In genomic region chr19:51550848-51551672, GRCh38 we compare ENCODE assay signal across 19 cellular contexts. TPM values are rescaled to one million over a fixed set of nuclear protein-coding genes. Genes with fewer than 3 reads are reported as not detected.
DNase-seq lines count a peak whose midpoint lies in the region; ATAC-seq, FAIRE-seq and TF ChIP-seq lines count a peak whose summit lies in the region.
"Had no signal": no experiment of that assay in that cellular context is flagged by ENCODE, and none has a peak within 500 bp of the region (broad histone marks: within the 10 kb centered on the region; RNA-seq: fewer than 3 reads in every experiment).

No MANE protein-coding gene starts in this region.

- peak overlapping the region; percentile 95 to 98 for H3K9ac ChIP-seq in K562 (ENCODE audit: insufficient read depth in 1 of 2, low read depth in 2 of 2, low read length in 2 of 2)

- H3K9me3 Mint-ChIP-seq in activated T-cell treated with anti-CD3 and anti-CD28 coated beads, Interleukin-2, amount 50 U/mL, for 4 hours: no peaks in the 10 kb centered on the region
- H3K9me3 Mint-ChIP-seq in IgD-negative memory B cell: peaks cover 0 to 6% (median 0%) of the 10 kb centered on the region in 3 donors
- peaks cover 10% of the 10 kb centered on the region for H3K9me3 Mint-ChIP-seq in stimulated activated effector memory CD8-positive, alpha-beta T cell treated with anti-CD3 and anti-CD28 coated beads, Interleukin-12 subunit alpha, Interleukin-12 subunit beta, amount 100 ng/mL, for 72 hours

- POLR2A ChIA-PET in K562 (lab: Yijun Ruan, JAX): interaction anchor here (0.7 to 1.7 kb wide), 4 partner anchors 10 to 1836 kb away, joined by 3 to 9 read pairs (median 3); no protein-coding TSS in a partner anchor

- no peaks in the 10 kb centered on the region for H3K9me3 ChIP-seq in K562 (replicated peaks; ENCODE audit: control insufficient read depth, insufficient read depth, low read depth, low read length)
- H3K9me3 ChIP-seq: adrenal gland, neutrophil, SJSA1, upper lobe of right lung had no signal

- peak overlapping the region; percentile 51 for H3K4me3 ChIP-seq in K562
- H3K4me3 ChIP-seq: adrenal gland, SJSA1, upper lobe of right lung had no signal

- TF ChIP-seq EP300 in K562 (IDR thresholded peaks at IDR 0.05; ENCODE audit: low read length): no peak; the same call in 1 of the 2 replicates

- CTCF ChIA-PET in K562 (lab: Yijun Ruan, JAX; ENCODE audit: low intra/inter-chr PET ratio): no interaction called here

- WGBS in K562 (ENCODE audit: insufficient coverage, low coverage, missing lambda C conversion rate): under 1% methylated on average over 20 of the region's 20 CpGs

- no peak for ATAC-seq in activated T-cell treated with anti-CD3 and anti-CD28 coated beads, Interleukin-2, amount 50 U/mL, for 4 hours
- ATAC-seq in K562: peak; percentile 23
- no peak for ATAC-seq in stimulated activated effector memory CD8-positive, alpha-beta T cell treated with anti-CD3 and anti-CD28 coated beads, Interleukin-12 subunit alpha, Interleukin-12 subunit beta, amount 100 ng/mL, for 72 hours
- ATAC-seq: upper lobe of right lung had no signal

- H3K27ac ChIP-seq in K562 (ENCODE audit: extremely low read depth, low read depth, low read length): peak overlapping the region; percentile 79
- H3K27ac ChIP-seq: adrenal gland, neutrophil, SJSA1, upper lobe of right lung had no signal

- H3K4me3 Mint-ChIP-seq in activated T-cell treated with anti-CD3 and anti-CD28 coated beads, Interleukin-2, amount 50 U/mL, for 4 hours: peak overlapping the region; percentile 5
- peak overlapping the region; percentile 97 to 100 (median 98) for H3K4me3 Mint-ChIP-seq in IgD-negative memory B cell
- H3K4me3 Mint-ChIP-seq in stimulated activated effector memory CD8-positive, alpha-beta T cell treated with anti-CD3 and anti-CD28 coated beads, Interleukin-12 subunit alpha, Interleukin-12 subunit beta, amount 100 ng/mL, for 72 hours: peak overlapping the region; percentile 11

- BruUV-seq in K562 (replicated peaks; lab: Mats Ljungman, UMichigan): no TSS peak

- H3K4me1 Mint-ChIP-seq in activated T-cell treated with anti-CD3 and anti-CD28 coated beads, Interleukin-2, amount 50 U/mL, for 4 hours (ENCODE audit: low read depth): peaks cover 21% of the 10 kb centered on the region
- H3K4me1 Mint-ChIP-seq in IgD-negative memory B cell: peaks cover 32 to 57% (median 51%) of the 10 kb centered on the region in 3 donors
- peaks cover 38% of the 10 kb centered on the region for H3K4me1 Mint-ChIP-seq in stimulated activated effector memory CD8-positive, alpha-beta T cell treated with anti-CD3 and anti-CD28 coated beads, Interleukin-12 subunit alpha, Interleukin-12 subunit beta, amount 100 ng/mL, for 72 hours

- H3K79me2 ChIP-seq in K562 (ENCODE audit: control insufficient read depth, insufficient read depth, low read length): peaks cover 87% of the 10 kb centered on the region

- peak; percentile 70 for FAIRE-seq in K562 (lab: Jason Lieb, UNC)
- FAIRE-seq: bronchial epithelial cell had no signal

- H3K36me3 ChIP-seq in K562 (ENCODE audit: control insufficient read depth, insufficient read depth, low read length): peaks cover 14% of the 10 kb centered on the region; the same call in 2 of the 3 replicates
- H3K36me3 ChIP-seq: adrenal gland, neutrophil, SJSA1, upper lobe of right lung had no signal

- no peak for TF ChIP-seq CTCF in K562 (IDR thresholded peaks at IDR 0.05 in 2 of 3, conservative IDR thresholded peaks at IDR 0.05 in 1 of 3; ENCODE audit: insufficient read depth in 2 of 3, low read depth in 1 of 3, low read length in 3 of 3)

- H3K9me1 ChIP-seq in K562 (ENCODE audit: control insufficient read depth, insufficient read depth, low read length): no peaks in the 10 kb centered on the region

- DNase-seq in activated T-cell treated with anti-CD3 and anti-CD28 coated beads, Interleukin-2, amount 50 U/mL, for 4 hours: no peak
- DNase-seq in activated T-cell treated with anti-CD3 and anti-CD28 coated beads, Interleukin-2, amount 50 U/mL, for 1 hour: no peak
- DNase-seq in K562 (ENCODE audit: extremely low read depth in 1 of 4, low spot score in 3 of 4) (peak in 1 of 4 experiments; percentile 79), AG20443 (ENCODE audit: low spot score) (no peak), NCI-H2029 (lab: John Stamatoyannopoulos, UW) (no peak)
- DNase-seq in stimulated activated effector memory CD8-positive, alpha-beta T cell treated with anti-CD3 and anti-CD28 coated beads, Interleukin-12 subunit alpha, Interleukin-12 subunit beta, amount 100 ng/mL, for 72 hours (ENCODE audit: low spot score in 2 of 2): no peak
- no peak for DNase-seq in stimulated activated CD4-positive, alpha-beta T cell treated with anti-CD3 and anti-CD28 coated beads, Interleukin-1b, Interleukin-23, amount 100 ng/mL, for 48 hours
- DNase-seq: adrenal gland; cortex of kidney; HCEC 1CT; NCI-H2227 treated with DMSO at 0.1 percent for 48 hours; stimulated activated CD4-positive, alpha-beta T cell treated with anti-CD3 and anti-CD28 coated beads, Interleukin-4, amount 100 ng/mL, for 4 hours; upper lobe of right lung had no signal

- no peaks in the 10 kb centered on the region for H3K27me3 ChIP-seq in K562 (ENCODE audit: control insufficient read depth in 2 of 2, insufficient read depth in 2 of 2, low read length in 2 of 2)
- H3K27me3 ChIP-seq: adrenal gland, SJSA1 had no signal

- peak overlapping the region; percentile 98 for H3K4me2 ChIP-seq in K562 (ENCODE audit: insufficient read depth, low read length)

- no peaks in the 10 kb centered on the region for H3K36me3 Mint-ChIP-seq in activated T-cell treated with anti-CD3 and anti-CD28 coated beads, Interleukin-2, amount 50 U/mL, for 4 hours (ENCODE audit: insufficient read depth)
- H3K36me3 Mint-ChIP-seq in IgD-negative memory B cell: peaks cover 24% of the 10 kb centered on the region
- H3K36me3 Mint-ChIP-seq in stimulated activated effector memory CD8-positive, alpha-beta T cell treated with anti-CD3 and anti-CD28 coated beads, Interleukin-12 subunit alpha, Interleukin-12 subunit beta, amount 100 ng/mL, for 72 hours: no peaks in the 10 kb centered on the region

- intact Hi-C loops in K562 (cut with micrococcal nuclease): loop anchor here (5.0 kb wide), 1 partner anchor 56 kb away; no protein-coding TSS in a partner anchor

- in situ Hi-C loops in K562 (cut with MboI): no loop called here

- no peaks in the 10 kb centered on the region for H4K20me1 ChIP-seq in K562 (replicated peaks; ENCODE audit: control insufficient read depth, insufficient read depth, low read length)

- peak overlapping the region; percentile 86 to 97 (median 97) for H3K27ac Mint-ChIP-seq in IgD-negative memory B cell
- H3K27ac Mint-ChIP-seq in stimulated activated effector memory CD8-positive, alpha-beta T cell treated with anti-CD3 and anti-CD28 coated beads, Interleukin-12 subunit alpha, Interleukin-12 subunit beta, amount 100 ng/mL, for 72 hours: no peak overlapping the region

- peak; percentile 57 for TF ChIP-seq POLR2A in K562 (conservative IDR thresholded peaks at IDR 0.05)

- peaks cover 67% of the 10 kb centered on the region for H3K27me3 Mint-ChIP-seq in activated T-cell treated with anti-CD3 and anti-CD28 coated beads, Interleukin-2, amount 50 U/mL, for 4 hours (ENCODE audit: low read depth)
- peaks cover 1% of the 10 kb centered on the region for H3K27me3 Mint-ChIP-seq in IgD-negative memory B cell

- H2AFZ ChIP-seq in K562 (ENCODE audit: low read depth, low read length): no peak overlapping the region

- no peak; a peak in 1 of 4 replicates for TF ChIP-seq RAD21 in K562 (CRISPR knock-in tag; conservative IDR thresholded peaks at IDR 0.05 in 1 of 2, IDR thresholded peaks at IDR 0.05 in 1 of 2)

- peaks cover 35 to 37% of the 10 kb centered on the region in 2 experiments for H3K4me1 ChIP-seq in K562 (replicated peaks in 1 of 2; ENCODE audit: control insufficient read depth in 2 of 2, insufficient read depth in 2 of 2, low read length in 2 of 2)
- H3K4me1 ChIP-seq: adrenal gland, SJSA1, upper lobe of right lung had no signal

RNA-seq across cellular contexts. Expression of gene SIGLEC6, which starts 19.6 kb away (rescaled TPM):
- total RNA-seq in activated T-cell treated with anti-CD3 and anti-CD28 coated beads, Interleukin-2, amount 50 U/mL, for 4 hours: under 1 TPM in 1 of 3 donors, not detected in 2; 0.32 TPM
- polyA plus RNA-seq in IgD-negative memory B cell: 27.6 TPM
- 0.67 TPM in 1 of 2 replicates, not detected in the other for total RNA-seq in K562 (2011; cell fraction: chromatin; rRNA removed; ENCODE audit: low replicate concordance)
- 0.26 and 0.67 TPM in 2 replicates for total RNA-seq in K562 (2011; cell fraction: nucleolus; rRNA removed)
- 0.46 and 0.51 TPM in 2 replicates for total RNA-seq in K562 (2011; cell fraction: nucleoplasm; rRNA removed)
- 1.00 and 1.0 TPM in 2 replicates for total RNA-seq in K562 (2014; rRNA removed)
- 0.73 TPM in 2 replicates for total RNA-seq in K562 (2014; rRNA removed; fragmentation: Illumina TruSeq; extraction: Trizol)
- 17.5 and 21.9 TPM in 2 replicates for total RNA-seq in K562 (2015; rRNA removed; fragmentation: Illumina TruSeq; extraction: Trizol)
- total RNA-seq in K562 (2021): 0.58 and 0.71 TPM in 2 replicates
- 0.57 and 1.8 TPM in 2 replicates for polyA plus RNA-seq in K562 (2011; rRNA removed)
- polyA plus RNA-seq in K562 (2011; cell fraction: cytosol; rRNA removed): 0.49 and 1.0 TPM in 2 replicates
- 1.4 and 2.2 TPM in 2 replicates for polyA plus RNA-seq in K562 (2011; cell fraction: nucleus; rRNA removed)
- 7.2 and 41.7 TPM in 2 replicates for polyA plus RNA-seq in K562 (2012)
- polyA plus RNA-seq in K562 (2014; fragmentation: Illumina TruSeq; extraction: Trizol): 0.59 and 0.65 TPM in 2 replicates
- polyA plus RNA-seq in K562 (2014; fragmentation: Nextera tagmentation; extraction: Ambion mirVana): under 1 TPM; 0.03 to 0.13 TPM
- 0.77 and 0.81 TPM in 2 replicates for polyA plus RNA-seq in K562 (2014; rRNA removed)
- 0.81 and 1.6 TPM in 2 replicates for polyA minus RNA-seq in K562 (2011; rRNA and poly(A)+ RNA removed)
- not detected in 2 replicates for polyA minus RNA-seq in K562 (2011; cell fraction: cytosol; rRNA and poly(A)+ RNA removed)
- 0.27 and 1.4 TPM in 2 replicates for polyA minus RNA-seq in K562 (2011; cell fraction: nucleus; rRNA and poly(A)+ RNA removed)
- total RNA-seq: bronchial epithelial cell, Daoy, LHCN-M2, SJSA1 had no signal
- polyA plus RNA-seq: adrenal gland had no signal

RNA-seq across cellular contexts. Expression of gene ZNF175, which starts 20.0 kb away (rescaled TPM):
- total RNA-seq in activated T-cell treated with anti-CD3 and anti-CD28 coated beads, Interleukin-2, amount 50 U/mL, for 4 hours: 1 to 10 TPM; 5.3 to 7.5 (median 6.0) TPM
- polyA plus RNA-seq in IgD-negative memory B cell (4.9 TPM), K562 (2011; rRNA removed) (37.1 and 37.9 TPM in 2 replicates), K562 (2014; fragmentation: Illumina TruSeq; extraction: Trizol) (17.5 and 21.4 TPM in 2 replicates), K562 (2014; fragmentation: Nextera tagmentation; extraction: Ambion mirVana) (1 to 10 TPM; 3.7 to 4.4 TPM), K562 (2014; rRNA removed) (11.1 and 12.8 TPM in 2 replicates)
- total RNA-seq in K562 (2011; cell fraction: chromatin; rRNA removed; ENCODE audit: low replicate concordance): 53.3 and 97.8 TPM in 2 replicates
- total RNA-seq in K562 (2011; cell fraction: nucleolus; rRNA removed): 31.9 and 40.5 TPM in 2 replicates
- 60.0 and 79.1 TPM in 2 replicates for total RNA-seq in K562 (2011; cell fraction: nucleoplasm; rRNA removed)
- total RNA-seq in K562 (2014; rRNA removed) (5.8 and 6.6 TPM in 2 replicates), K562 (2014; rRNA removed; fragmentation: Illumina TruSeq; extraction: Trizol) (19.0 and 22.1 TPM in 2 replicates), K562 (2015; rRNA removed; fragmentation: Illumina TruSeq; extraction: Trizol) (13.9 and 14.0 TPM in 2 replicates), K562 (2021) (19.5 and 23.7 TPM in 2 replicates)
- polyA plus RNA-seq in K562 (2011; cell fraction: cytosol; rRNA removed): 5.6 and 11.8 TPM in 2 replicates
- polyA plus RNA-seq in K562 (2011; cell fraction: nucleus; rRNA removed): 40.2 and 52.7 TPM in 2 replicates
- 23.6 and 33.7 TPM in 2 replicates for polyA plus RNA-seq in K562 (2012)
- polyA minus RNA-seq in K562 (2011; rRNA and poly(A)+ RNA removed): 38.3 and 54.3 TPM in 2 replicates
- 13.5 and 26.7 TPM in 2 replicates for polyA minus RNA-seq in K562 (2011; cell fraction: cytosol; rRNA and poly(A)+ RNA removed)
- 19.4 and 42.9 TPM in 2 replicates for polyA minus RNA-seq in K562 (2011; cell fraction: nucleus; rRNA and poly(A)+ RNA removed)

RNA-seq across cellular contexts. Expression of gene SIGLEC12, which starts 49.5 kb away (rescaled TPM):
- 1 to 10 TPM in 1 of 3 donors, under 1 TPM in 1, not detected in 1; 0.51 to 1.3 TPM for total RNA-seq in activated T-cell treated with anti-CD3 and anti-CD28 coated beads, Interleukin-2, amount 50 U/mL, for 4 hours
- 1.1 TPM for polyA plus RNA-seq in IgD-negative memory B cell
- 1.7 and 3.3 TPM in 2 replicates for total RNA-seq in K562 (2011; cell fraction: chromatin; rRNA removed; ENCODE audit: low replicate concordance)
- total RNA-seq in K562 (2011; cell fraction: nucleolus; rRNA removed): 3.0 TPM in 2 replicates
- total RNA-seq in K562 (2011; cell fraction: nucleoplasm; rRNA removed): 2.5 and 2.7 TPM in 2 replicates
- total RNA-seq in K562 (2014; rRNA removed): 0.45 and 0.69 TPM in 2 replicates
- total RNA-seq in K562 (2014; rRNA removed; fragmentation: Illumina TruSeq; extraction: Trizol): 0.26 and 0.33 TPM in 2 replicates
- total RNA-seq in K562 (2015; rRNA removed; fragmentation: Illumina TruSeq; extraction: Trizol): 0.83 and 0.90 TPM in 2 replicates
- total RNA-seq in K562 (2021): 0.69 and 0.83 TPM in 2 replicates
- polyA plus RNA-seq in K562 (2011; rRNA removed): 1.3 and 3.1 TPM in 2 replicates
- polyA plus RNA-seq in K562 (2011; cell fraction: cytosol; rRNA removed): 1.9 and 2.3 TPM in 2 replicates
- 7.8 and 9.4 TPM in 2 replicates for polyA plus RNA-seq in K562 (2011; cell fraction: nucleus; rRNA removed)
- polyA plus RNA-seq in K562 (2012): 0.90 and 2.6 TPM in 2 replicates
- polyA plus RNA-seq in K562 (2014; fragmentation: Illumina TruSeq; extraction: Trizol): 0.61 and 1.3 TPM in 2 replicates
- polyA plus RNA-seq in K562 (2014; fragmentation: Nextera tagmentation; extraction: Ambion mirVana): under 1 TPM; 0.08 to 0.10 TPM
- 0.54 and 0.85 TPM in 2 replicates for polyA plus RNA-seq in K562 (2014; rRNA removed)
- 2.0 and 2.7 TPM in 2 replicates for polyA minus RNA-seq in K562 (2011; rRNA and poly(A)+ RNA removed)
- polyA minus RNA-seq in K562 (2011; cell fraction: cytosol; rRNA and poly(A)+ RNA removed): 1.5 TPM in 1 of 2 replicates, not detected in the other
- 2.7 and 6.8 TPM in 2 replicates for polyA minus RNA-seq in K562 (2011; cell fraction: nucleus; rRNA and poly(A)+ RNA removed)
- total RNA-seq: bronchial epithelial cell, Daoy, LHCN-M2, SJSA1 had no signal

Comparison
In these comparisons a context has a peak if more than half of its experiments do, and no peak if none do; other contexts are left out.
1. H3K4me3 Mint-ChIP-seq: peak in every context shown above with its lines; median percentile 98 in IgD-negative memory B cell; 11 in stimulated activated effector memory CD8-positive, alpha-beta T cell treated with anti-CD3 and anti-CD28 coated beads, Interleukin-12 subunit alpha, Interleukin-12 subunit beta, amount 100 ng/mL, for 72 hours; 5 in activated T-cell treated with anti-CD3 and anti-CD28 coated beads, Interleukin-2, amount 50 U/mL, for 4 hours.